ENCODE assay signal across 8 cellular contexts in genomic region chr1:8015036-8015808, GRCh38. TPM values are rescaled to one million over a fixed set of nuclear protein-coding genes. Genes with fewer than 3 reads are reported as not detected.
DNase-seq lines count a peak whose midpoint lies in the region; ATAC-seq and TF ChIP-seq lines count a peak whose summit lies in the region.

No MANE protein-coding gene starts in this region.

- H4K20me1 ChIP-seq in neural cell (ENCODE audit: insufficient read depth), result no peaks in the 10 kb centered on the region

- peaks cover 21% of the 10 kb centered on the region for H3K36me3 ChIP-seq in BJ (ENCODE audit: control insufficient read depth, insufficient read depth, low read length)
- H3K36me3 ChIP-seq in neural cell (ENCODE audit: insufficient read depth, low read length), result no peaks in the 10 kb centered on the region

- H3K4me3 ChIP-seq in BJ (ENCODE audit: low read depth, low read length) (no peak overlapping the region), fibroblast of villous mesenchyme (ENCODE audit: low read depth, low read length) (peak overlapping the region; percentile 16), neural cell (ENCODE audit: low read length) (no peak overlapping the region)

- CTCF ChIA-PET in BJ (lab: Yijun Ruan, JAX), result interaction anchor here (0.6 to 9.3 kb wide), 26 partner anchors 8 to 634 kb away, joined by 3 to 114 read pairs (median 4); partner anchors contain the start of genes ERRFI1 and SLC45A1
- CTCF ChIA-PET in activated CD4-positive, alpha-beta memory T cell treated with anti-CD3 and anti-CD28 coated beads, Interleukin-2, amount 10 ng/mL, durations not matched to agents 7 days and 5 days (lab: Charles Lee), result interaction anchor here (0.6 to 5.1 kb wide), 44 partner anchors 9 to 392 kb away, joined by 3 to 61 read pairs (median 4); partner anchors contain the start of gene SLC45A1

- H3K36me3 Mint-ChIP-seq in activated CD4-positive, alpha-beta memory T cell treated with anti-CD3 and anti-CD28 coated beads, Interleukin-2, amount 10 ng/mL, durations not matched to agents 7 days and 5 days (ENCODE audit: low read depth), result no peaks in the 10 kb centered on the region

- no peak overlapping the region for H3K27ac ChIP-seq in neural cell (ENCODE audit: low read length)

- peak; percentile 80 for TF ChIP-seq RAD21 in neural cell (conservative IDR thresholded peaks at IDR 0.05)

- no peaks in the 10 kb centered on the region for H3K27me3 ChIP-seq in BJ (ENCODE audit: control insufficient read depth, insufficient read depth, low read length)
- H3K27me3 ChIP-seq in neural cell (ENCODE audit: insufficient read depth, low read depth, low read length), result no peaks in the 10 kb centered on the region

- POLR2A ChIA-PET in BJ (lab: Charles Lee), result interaction anchor here (0.8 kb wide), 1 partner anchor 311 kb away, joined by 3 read pairs; no protein-coding TSS in a partner anchor
- POLR2A ChIA-PET in activated CD4-positive, alpha-beta memory T cell treated with anti-CD3 and anti-CD28 coated beads, Interleukin-2, amount 10 ng/mL, durations not matched to agents 7 days and 5 days (lab: Charles Lee), result interaction anchor here (1.9 kb wide), 1 partner anchor 301 kb away, joined by 6 read pairs; no protein-coding TSS in a partner anchor

- H3K9me3 ChIP-seq in neural cell (ENCODE audit: low read length), result no peaks in the 10 kb centered on the region

- H3K27ac Mint-ChIP-seq in activated CD4-positive, alpha-beta memory T cell treated with anti-CD3 and anti-CD28 coated beads, Interleukin-2, amount 10 ng/mL, durations not matched to agents 7 days and 5 days, result no peak overlapping the region

- no peak for TF ChIP-seq EP300 in neural cell (conservative IDR thresholded peaks at IDR 0.05; ENCODE audit: poor library complexity, severe bottlenecking)

- peaks cover 37% of the 10 kb centered on the region for H3K79me2 ChIP-seq in neural cell (replicated peaks; ENCODE audit: insufficient read depth, low read length)

- DNase-seq in BJ (ENCODE audit: low read depth) (peak; percentile 59), GM19238 (ENCODE audit: insufficient read length, low spot score) (peak; percentile 32), NCI-H446 treated with DMSO at 0.1 percent for 48 hours (lab: John Stamatoyannopoulos, UW) (peak; percentile 38), fibroblast of villous mesenchyme (ENCODE audit: low read depth) (peak; percentile 85)
- peak; percentile 31 for DNase-seq in activated CD4-positive, alpha-beta memory T cell treated with anti-CD3 and anti-CD28 coated beads, Interleukin-2, amount 10 ng/mL, durations not matched to agents 7 days and 5 days

- H3K4me2 ChIP-seq in neural cell (ENCODE audit: low read length), result no peak overlapping the region

- TF ChIP-seq CTCF in BJ (IDR thresholded peaks at IDR 0.05; ENCODE audit: insufficient read depth, low read depth, low read length) (peak; percentile 66), fibroblast of villous mesenchyme (IDR thresholded peaks at IDR 0.05; ENCODE audit: insufficient read depth, low read depth, low read length) (peak; percentile 53), neural cell (IDR thresholded peaks at IDR 0.05; ENCODE audit: poor library complexity, severe bottlenecking) (peak; percentile 81)

- peaks cover 3% of the 10 kb centered on the region for H3F3A ChIP-seq in neural cell (ENCODE audit: insufficient read depth, low read length, poor library complexity, severe bottlenecking)

- H3K4me1 Mint-ChIP-seq in activated CD4-positive, alpha-beta memory T cell treated with anti-CD3 and anti-CD28 coated beads, Interleukin-2, amount 10 ng/mL, durations not matched to agents 7 days and 5 days, result no peaks in the 10 kb centered on the region

- H3K9ac ChIP-seq in neural cell (ENCODE audit: low read length), result no peak overlapping the region

- peaks cover 16% of the 10 kb centered on the region for H3K27me3 Mint-ChIP-seq in activated CD4-positive, alpha-beta memory T cell treated with anti-CD3 and anti-CD28 coated beads, Interleukin-2, amount 10 ng/mL, durations not matched to agents 7 days and 5 days

- H3K4me3 Mint-ChIP-seq in activated CD4-positive, alpha-beta memory T cell treated with anti-CD3 and anti-CD28 coated beads, Interleukin-2, amount 10 ng/mL, durations not matched to agents 7 days and 5 days, result no peak overlapping the region

- no peaks in the 10 kb centered on the region for H3K9me2 ChIP-seq in neural cell (ENCODE audit: insufficient read depth, low read length)

- no peak for ATAC-seq in GM19035 (IDR thresholded peaks at IDR 0.05; ENCODE audit: unreplicated experiment)
- ATAC-seq in GM21390 (IDR thresholded peaks at IDR 0.05; ENCODE audit: unreplicated experiment), result no peak

- H2AFZ ChIP-seq in neural cell (ENCODE audit: low read depth, low read length), result no peak overlapping the region

- H3K9me3 Mint-ChIP-seq in activated CD4-positive, alpha-beta memory T cell treated with anti-CD3 and anti-CD28 coated beads, Interleukin-2, amount 10 ng/mL, durations not matched to agents 7 days and 5 days, result no peaks in the 10 kb centered on the region

TF ChIP-seq in neural cell, 6 proteins besides CTCF, POLR2A, EP300 and RAD21:
- no peak for TF ChIP-seq TAF1 (IDR thresholded peaks at IDR 0.05; ENCODE audit: low read depth)
- TF ChIP-seq SMC3 (conservative IDR thresholded peaks at IDR 0.05; ENCODE audit: poor library complexity), result peak; percentile 83
- no peak for TF ChIP-seq MXI1 (conservative IDR thresholded peaks at IDR 0.05; ENCODE audit: poor library complexity, severe bottlenecking)
- TF ChIP-seq POLR2AphosphoS5 (IDR thresholded peaks at IDR 0.05), result no peak
- no peak for TF ChIP-seq EZH2 (IDR thresholded peaks at IDR 0.05; ENCODE audit: borderline replicate concordance, insufficient read depth, low read length, poor library complexity, severe bottlenecking)
- TF ChIP-seq REST (IDR thresholded peaks at IDR 0.05; ENCODE audit: borderline replicate concordance), result no peak

RNA-seq across cellular contexts. Expression of gene ERRFI1, which starts 10.9 kb away (rescaled TPM):
- 20.5 and 30.3 TPM in 2 replicates for polyA plus RNA-seq in BJ (2011; rRNA removed)
- polyA minus RNA-seq in BJ (2011; rRNA and poly(A)+ RNA removed), result 9.4 and 10.0 TPM in 2 replicates
- 1 to 10 TPM in 1 of 2 experiments, under 1 TPM in 1; 0.83 to 1.0 TPM for total RNA-seq in activated CD4-positive, alpha-beta memory T cell treated with anti-CD3 and anti-CD28 coated beads, Interleukin-2, amount 10 ng/mL, durations not matched to agents 7 days and 5 days
- 34.8 and 70.4 TPM in 2 replicates for total RNA-seq in fibroblast of villous mesenchyme
- 72.5 and 72.9 TPM in 2 replicates for polyA plus RNA-seq in neural cell
- 53.9 and 54.0 TPM in 2 replicates for polyA minus RNA-seq in neural cell

RNA-seq across cellular contexts. Expression of gene PARK7, which starts 53.7 kb away (rescaled TPM):
- polyA plus RNA-seq in BJ (2011; rRNA removed), result 242 and 358 TPM in 2 replicates
- polyA minus RNA-seq in BJ (2011; rRNA and poly(A)+ RNA removed), result 33.3 and 34.7 TPM in 2 replicates
- 100 to 1,000 TPM; 261 to 275 TPM for total RNA-seq in activated CD4-positive, alpha-beta memory T cell treated with anti-CD3 and anti-CD28 coated beads, Interleukin-2, amount 10 ng/mL, durations not matched to agents 7 days and 5 days
- 172 and 198 TPM in 2 replicates for total RNA-seq in fibroblast of villous mesenchyme
- 352 and 378 TPM in 2 replicates for polyA plus RNA-seq in neural cell
- polyA minus RNA-seq in neural cell, result 127 and 145 TPM in 2 replicates

Comparison
In these comparisons a context has a peak if more than half of its experiments do, and no peak if none do; other contexts are left out.
1. DNase-seq: peak in every context shown above with its lines; median percentile 85 in fibroblast of villous mesenchyme; 59 in BJ; 38 in NCI-H446 treated with DMSO at 0.1 percent for 48 hours; 32 in GM19238; 31 in activated CD4-positive, alpha-beta memory T cell treated with anti-CD3 and anti-CD28 coated beads, Interleukin-2, amount 10 ng/mL, durations not matched to agents 7 days and 5 days.
2. RNA of gene ERRFI1, which starts 10.9 kb away (total RNA-seq): 34.8 to 70.4 TPM in fibroblast of villous mesenchyme; 0.83 to 1.0 TPM in activated CD4-positive, alpha-beta memory T cell treated with anti-CD3 and anti-CD28 coated beads, Interleukin-2, amount 10 ng/mL, durations not matched to agents 7 days and 5 days; every median in the first group is over 10 times any median in the second.
3. Peak in every context shown above with its lines, with median percentiles within 50 percentile points of each other: CTCF ChIP-seq.